ENCODE assay signal across 11 cellular contexts in the genomic region with DNA sequence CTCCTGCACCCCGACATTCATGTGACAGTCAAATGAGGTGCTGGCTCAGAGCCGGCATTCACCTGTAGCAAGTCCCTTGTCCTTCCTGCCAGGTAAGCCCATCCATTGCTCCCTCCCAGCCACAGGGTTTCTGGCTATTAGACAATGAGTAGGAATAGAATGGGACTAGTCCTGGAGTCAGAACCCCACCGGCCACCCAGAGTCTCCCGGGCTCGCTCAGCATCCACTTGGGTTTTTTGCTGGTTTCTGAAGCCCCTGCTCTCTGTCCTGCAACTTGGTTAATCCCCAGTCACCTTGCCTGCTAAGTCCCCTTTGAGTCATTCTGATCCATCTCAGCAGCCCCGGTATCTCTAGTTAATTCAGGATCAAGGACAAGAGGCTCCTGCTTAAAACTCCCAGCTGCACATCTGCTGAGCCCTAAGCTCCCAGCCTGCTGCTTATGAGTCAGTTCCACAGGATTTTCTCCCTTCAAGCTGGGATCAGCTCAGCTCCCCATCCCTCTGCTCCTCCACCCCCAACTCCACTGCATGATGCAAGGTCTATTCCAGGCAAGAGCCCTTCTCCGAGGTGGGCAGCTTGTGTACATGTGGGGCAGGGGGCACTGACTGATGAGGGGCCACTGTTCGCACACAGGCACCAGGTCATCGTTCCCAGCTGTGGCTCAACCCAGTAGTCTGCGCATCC. TPM values are rescaled to one million over a fixed set of nuclear protein-coding genes. Genes with fewer than 3 reads are reported as not detected.
DNase-seq lines count a peak whose midpoint lies in the region; ATAC-seq and TF ChIP-seq lines count a peak whose summit lies in the region.
"Had no signal": no experiment of that assay in that cellular context is flagged by ENCODE, and none has a peak within 500 bp of the region (broad histone marks: within the 10 kb centered on the region; RNA-seq: fewer than 3 reads in every experiment).

No MANE protein-coding gene starts in this region.

- no peak for TF ChIP-seq CTCF in brain (conservative IDR thresholded peaks at IDR 0.05)

- H3K4me1 ChIP-seq in ACC112 (ENCODE audit: control insufficient read depth, insufficient read depth, low read length, unreplicated experiment) = peaks cover 44% of the 10 kb centered on the region

- H3K4me3 ChIP-seq in ACC112 (ENCODE audit: low read depth, low read length) = no peak overlapping the region

- no peak for ATAC-seq in HG02840 (IDR thresholded peaks at IDR 0.05; ENCODE audit: low FRiP score, unreplicated experiment)
- ATAC-seq in GM21367 (IDR thresholded peaks at IDR 0.05; ENCODE audit: unreplicated experiment) = no peak
- ATAC-seq: natural killer cell had no signal

- peaks cover 64% of the 10 kb centered on the region for H3K4me1 Mint-ChIP-seq in brain
- H3K4me1 Mint-ChIP-seq in T-helper 2 cell treated with Interferon-gamma antibody and Interleukin-4, amounts not matched to agents 5 μg/mL and 100 μg/mL, for 36 hours (ENCODE audit: low read depth) = peaks cover 8% of the 10 kb centered on the region

- H3K27ac ChIP-seq in ACC112 (ENCODE audit: low read depth, low read length) = 0 out of 2 replicates have a peak overlapping the region, but pooled peaks have one; percentile 11
- H3K27ac ChIP-seq in layer of hippocampus (ENCODE audit: low read depth, low read length) = peak overlapping the region; percentile 74

- peaks cover 29% of the 10 kb centered on the region for H3K36me3 Mint-ChIP-seq in brain
- H3K36me3 Mint-ChIP-seq in T-helper 2 cell treated with Interferon-gamma antibody and Interleukin-4, amounts not matched to agents 5 μg/mL and 100 μg/mL, for 36 hours (ENCODE audit: low read depth) = no peaks in the 10 kb centered on the region
- H3K36me3 Mint-ChIP-seq: CD4-positive, CD25-positive, alpha-beta regulatory T cell; natural killer cell had no signal

- peak overlapping the region in 3 of 5 experiments; percentile 27 to 41 (median 31) for H3K4me3 Mint-ChIP-seq in brain
- H3K4me3 Mint-ChIP-seq in T-helper 2 cell treated with Interferon-gamma antibody and Interleukin-4, amounts not matched to agents 5 μg/mL and 100 μg/mL, for 36 hours = no peak overlapping the region
- H3K4me3 Mint-ChIP-seq: CD4-positive, CD25-positive, alpha-beta regulatory T cell; natural killer cell had no signal

- H2AFZ ChIP-seq in ACC112 (ENCODE audit: low read length, unreplicated experiment) = no peak overlapping the region

- H3K36me3 ChIP-seq in ACC112 (ENCODE audit: insufficient read depth, low read length) = no peaks in the 10 kb centered on the region

- H3K9me3 Mint-ChIP-seq in brain = no peaks in the 10 kb centered on the region
- H3K9me3 Mint-ChIP-seq in T-helper 2 cell treated with Interferon-gamma antibody and Interleukin-4, amounts not matched to agents 5 μg/mL and 100 μg/mL, for 36 hours = no peaks in the 10 kb centered on the region
- H3K9me3 Mint-ChIP-seq: CD4-positive, CD25-positive, alpha-beta regulatory T cell; natural killer cell had no signal

- H3K27me3 Mint-ChIP-seq in brain = peaks cover 3% of the 10 kb centered on the region
- peaks cover 6% of the 10 kb centered on the region for H3K27me3 Mint-ChIP-seq in T-helper 2 cell treated with Interferon-gamma antibody and Interleukin-4, amounts not matched to agents 5 μg/mL and 100 μg/mL, for 36 hours (ENCODE audit: low read depth)

- peak overlapping the region; percentile 62 to 98 (median 91) for H3K27ac Mint-ChIP-seq in brain
- no peak overlapping the region for H3K27ac Mint-ChIP-seq in T-helper 2 cell treated with Interferon-gamma antibody and Interleukin-4, amounts not matched to agents 5 μg/mL and 100 μg/mL, for 36 hours
- H3K27ac Mint-ChIP-seq: CD4-positive, CD25-positive, alpha-beta regulatory T cell; natural killer cell had no signal

- peak; percentile 89 for DNase-seq in HT1080 (ENCODE audit: low read depth)
- DNase-seq in activated CD4-positive, alpha-beta T cell treated with anti-CD3 and anti-CD28 coated beads for 4 hours = no peak
- DNase-seq in T-helper 2 cell treated with Interferon-gamma antibody and Interleukin-4, amounts not matched to agents 5 μg/mL and 100 μg/mL, for 36 hours (ENCODE audit: low spot score) = no peak
- DNase-seq: CD4-positive, CD25-positive, alpha-beta regulatory T cell; natural killer cell; NCI-H1694 had no signal

- H3K27me3 ChIP-seq in ACC112 (ENCODE audit: insufficient read depth, low read length) (no peaks in the 10 kb centered on the region), layer of hippocampus (ENCODE audit: control insufficient read depth, insufficient read depth, low read length) (no peaks in the 10 kb centered on the region)

- H3K79me2 ChIP-seq in ACC112 (ENCODE audit: control insufficient read depth, insufficient read depth, low read length, unreplicated experiment) = no peaks in the 10 kb centered on the region

RNA-seq across cellular contexts. Expression of gene MRPS23, which starts 19.9 kb away (rescaled TPM):
- total RNA-seq in HT1080 (2014; rRNA removed; shearing (Covaris generic)) = 129 and 133 TPM in 2 replicates
- 77.9 and 97.4 TPM in 2 replicates for polyA plus RNA-seq in HT1080 (2015; cell fraction: cytosol; rRNA removed)
- polyA plus RNA-seq in HT1080 (2015; cell fraction: nucleus; rRNA removed) = 52.3 and 66.8 TPM in 2 replicates
- 58.5 TPM for polyA plus RNA-seq in brain (ENCODE audit: insufficient read depth, low read depth, low replicate concordance)
